In genomic region chr15:58425185-58425584, GRCh38 we compare ENCODE assay signal across 26 cellular contexts. TPM values are rescaled to one million over a fixed set of nuclear protein-coding genes. Genes with fewer than 3 reads are reported as not detected.
"Had no signal": no experiment of that assay in that cellular context is flagged by ENCODE, and none has a peak within 500 bp of the region (broad histone marks: within the 10 kb centered on the region; RNA-seq: fewer than 3 reads in every experiment).

No MANE protein-coding gene starts in this region.

- H3K36me3 ChIP-seq: esophagus squamous epithelium, lower lobe of right lung, thoracic aorta, vagina had no signal

- H3K4me1 ChIP-seq: lower lobe of right lung, vagina had no signal

- H3K27me3 ChIP-seq: esophagus squamous epithelium, vagina had no signal

- ATAC-seq: activated CD8-positive, alpha-beta T cell treated with anti-CD3 and anti-CD28 coated beads for 36 hours; activated naive CD8-positive, alpha-beta T cell treated with anti-CD3 and anti-CD28 coated beads, Interleukin-2, amount 50 U/mL, for 24 hours; activated T-cell treated with anti-CD3 and anti-CD28 coated beads, Interleukin-2, amount 50 U/mL, for 4 hours; activated T-helper 17 cell treated with anti-CD3 and anti-CD28 coated beads, Interleukin-2, amount 50 U/mL, for 72 hours; lower lobe of right lung; natural killer cell treated with Interleukin-12 subunit alpha and Interleukin-12 subunit beta and Interleukin-15 and Interleukin-18, amount 100 ng/mL, for 72 hours; sciatic nerve; stimulated activated effector memory CD8-positive, alpha-beta T cell treated with anti-CD3 and anti-CD28 coated beads, Interleukin-12 subunit alpha, Interleukin-12 subunit beta, amount 100 ng/mL, for 72 hours; T-helper 17 cell had no signal

- DNase-seq: activated CD4-positive, alpha-beta T cell treated with anti-CD3 and anti-CD28 coated beads, Interleukin-2, amount 50 U/mL, for 1 hour; activated CD4-positive, CD25-positive, alpha-beta regulatory T cell treated with anti-CD3 and anti-CD28 coated beads, Interleukin-2, amount 50 U/mL, for 72 hours; activated CD8-positive, alpha-beta T cell treated with anti-CD3 and anti-CD28 coated beads for 36 hours; activated naive CD8-positive, alpha-beta T cell treated with anti-CD3 and anti-CD28 coated beads, Interleukin-2, amount 50 U/mL, for 24 hours; activated T-cell treated with anti-CD3 and anti-CD28 coated beads, Interleukin-2, amount 50 U/mL, for 4 hours; dermis blood vessel endothelial cell; effector CD4-positive, alpha-beta T cell; esophagus squamous epithelium; foreskin melanocyte; glutamatergic neuron; islet precursor cell; lower lobe of right lung; mesendoderm; stimulated activated CD4-positive, alpha-beta T cell treated with anti-CD3 and anti-CD28 coated beads, Interleukin-4, amount 100 ng/mL, for 24 hours; T-helper 17 cell; T1000 had no signal

- FAIRE-seq: bronchial epithelial cell, colon had no signal

- H3K9me3 ChIP-seq: esophagus squamous epithelium, lower lobe of right lung, thoracic aorta, vagina had no signal

- H3K27ac ChIP-seq: epithelial cell of prostate, esophagus squamous epithelium, lower lobe of right lung, thoracic aorta, vagina had no signal

- H3K4me3 ChIP-seq: esophagus squamous epithelium, lower lobe of right lung, skin epidermis, thoracic aorta, vagina had no signal

RNA-seq across cellular contexts. Expression of gene LIPC, which starts 6.6 kb away (rescaled TPM):
- total RNA-seq: thoracic aorta, vagina had no signal
